In the genomic region with DNA sequence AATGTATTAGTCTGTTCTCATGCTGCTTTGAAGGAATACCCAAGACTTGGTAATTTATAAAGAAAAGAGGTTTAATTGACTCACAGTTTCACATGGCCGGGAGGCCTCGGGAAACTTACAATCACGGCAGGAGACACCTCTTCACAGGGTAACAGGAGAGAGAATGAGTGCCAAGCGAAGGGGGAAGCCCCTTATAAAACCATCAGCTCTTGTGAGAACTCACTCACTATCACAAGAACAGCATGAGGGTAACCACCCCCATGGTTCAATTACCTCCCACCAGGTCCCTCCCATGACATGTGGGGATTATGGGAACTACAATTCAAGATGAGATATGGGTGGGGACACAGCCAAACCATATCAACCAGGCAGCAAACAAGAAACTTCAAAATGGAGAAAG, we compare ENCODE assay signal across 7 cellular contexts. TPM values are rescaled to one million over a fixed set of nuclear protein-coding genes. Genes with fewer than 3 reads are reported as not detected.
A peak's percentile ranks its signal among the peaks of the same experiment; 100 is the strongest.
DNase-seq lines count a peak whose midpoint lies in the region; ATAC-seq, FAIRE-seq and TF ChIP-seq lines count a peak whose summit lies in the region.
"Not testable (repeated sequence)": the region's sequence is repeated elsewhere in the genome, so short reads cannot be mapped to it uniquely, and the experiment has no call there.

No MANE protein-coding gene starts in this region.

- not testable (repeated sequence) for H3K27ac ChIP-seq in K562 (ENCODE audit: extremely low read depth, low read depth, low read length); neural progenitor cell

- H3K27me3 Mint-ChIP-seq in activated T-helper 2 cell treated with anti-CD3 and anti-CD28 coated beads, Interferon-gamma antibody, Interleukin-2, Interleukin-4, amounts not matched to agents 10 μg/mL and 5 μg/mL and 100 μg/mL, durations not matched to agents 14 hours and 24 hours and 36 hours (ENCODE audit: low read depth); neural progenitor cell (ENCODE audit: insufficient read depth, low read depth): not testable (repeated sequence)

- H3K36me3 ChIP-seq in K562 (ENCODE audit: control insufficient read depth, insufficient read depth, low read length); neural progenitor cell: not testable (repeated sequence)

- CTCF ChIA-PET in K562 (lab: Yijun Ruan, JAX; ENCODE audit: low intra/inter-chr PET ratio), result not testable (repeated sequence)

- FAIRE-seq in K562 (lab: Jason Lieb, UNC), result peak; percentile 23

- intact Hi-C loops in activated T-helper 2 cell treated with anti-CD3 and anti-CD28 coated beads, Interferon-gamma antibody, Interleukin-2, Interleukin-4, amounts not matched to agents 10 μg/mL and 5 μg/mL and 100 μg/mL, durations not matched to agents 14 hours and 24 hours and 36 hours (cut with micrococcal nuclease); K562 (cut with micrococcal nuclease): not testable (repeated sequence)

- WGBS in K562 (ENCODE audit: insufficient coverage, low coverage, missing lambda C conversion rate), result 55% methylated on average over 4 of the region's 4 CpGs

- not testable (repeated sequence) for H3K9me3 ChIP-seq in K562 (replicated peaks; ENCODE audit: control insufficient read depth, insufficient read depth, low read depth, low read length); neural progenitor cell (ENCODE audit: low read depth)

- H3K4me1 ChIP-seq in K562 (replicated peaks in 1 of 2; ENCODE audit: control insufficient read depth in 2 of 2, insufficient read depth in 2 of 2, low read length in 2 of 2) (peaks cover 16 to 24% of the 10 kb centered on the region in 2 experiments), neural progenitor cell (peaks cover 45% of the 10 kb centered on the region)

- not testable (repeated sequence) for H3K9me1 ChIP-seq in K562 (ENCODE audit: control insufficient read depth, insufficient read depth, low read length)

- peak; percentile 55 to 67 for ATAC-seq in activated CD4-positive, CD25-positive, alpha-beta regulatory T cell treated with anti-CD3 and anti-CD28 coated beads, Interleukin-2, amount 50 U/mL, for 24 hours
- not testable (repeated sequence) for ATAC-seq in K562

- H3F3A ChIP-seq in neural progenitor cell (ENCODE audit: low read depth), result not testable (repeated sequence)

- H3K79me2 ChIP-seq in K562 (ENCODE audit: control insufficient read depth, insufficient read depth, low read length), result peaks cover 84% of the 10 kb centered on the region
- H3K79me2 ChIP-seq in neural progenitor cell (ENCODE audit: low read depth), result peaks cover 73% of the 10 kb centered on the region

- not testable (repeated sequence) for H2AFZ ChIP-seq in K562 (ENCODE audit: low read depth, low read length); neural progenitor cell (replicated peaks)

- in situ Hi-C loops in K562 (cut with MboI), result not testable (repeated sequence)

- H3K27ac Mint-ChIP-seq in activated T-helper 2 cell treated with anti-CD3 and anti-CD28 coated beads, Interferon-gamma antibody, Interleukin-2, Interleukin-4, amounts not matched to agents 10 μg/mL and 5 μg/mL and 100 μg/mL, durations not matched to agents 14 hours and 24 hours and 36 hours, result peak overlapping the region; percentile 70
- not testable (repeated sequence) for H3K27ac Mint-ChIP-seq in neural progenitor cell

- not testable (repeated sequence) for TF ChIP-seq CTCF in K562 (IDR thresholded peaks at IDR 0.05 in 2 of 3, conservative IDR thresholded peaks at IDR 0.05 in 1 of 3; ENCODE audit: insufficient read depth in 2 of 3, low read depth in 1 of 3, low read length in 3 of 3); neural progenitor cell (IDR thresholded peaks at IDR 0.05)

- POLR2A ChIA-PET in K562 (lab: Yijun Ruan, JAX), result interaction anchor here (0.8 to 2.8 kb wide), 3 partner anchors 11 to 92 kb away, joined by 3 to 9 read pairs (median 4); no protein-coding TSS in a partner anchor

- not testable (repeated sequence) for BruUV-seq in K562 (replicated peaks; lab: Mats Ljungman, UMichigan)

- peaks cover 12% of the 10 kb centered on the region for H3K4me1 Mint-ChIP-seq in activated T-helper 2 cell treated with anti-CD3 and anti-CD28 coated beads, Interferon-gamma antibody, Interleukin-2, Interleukin-4, amounts not matched to agents 10 μg/mL and 5 μg/mL and 100 μg/mL, durations not matched to agents 14 hours and 24 hours and 36 hours (ENCODE audit: low read depth)
- H3K4me1 Mint-ChIP-seq in neural progenitor cell, result peaks cover 32% of the 10 kb centered on the region

- not testable (repeated sequence) for TF ChIP-seq RAD21 in K562 (CRISPR knock-in tag; conservative IDR thresholded peaks at IDR 0.05 in 1 of 2, IDR thresholded peaks at IDR 0.05 in 1 of 2)

- H3K36me3 Mint-ChIP-seq in activated T-helper 2 cell treated with anti-CD3 and anti-CD28 coated beads, Interferon-gamma antibody, Interleukin-2, Interleukin-4, amounts not matched to agents 10 μg/mL and 5 μg/mL and 100 μg/mL, durations not matched to agents 14 hours and 24 hours and 36 hours (ENCODE audit: low read depth); neural progenitor cell: not testable (repeated sequence)

- not testable (repeated sequence) for H3K27me3 ChIP-seq in K562 (ENCODE audit: control insufficient read depth in 2 of 2, insufficient read depth in 2 of 2, low read length in 2 of 2); neural progenitor cell

- peak in 2 of 3 experiments; percentile 21 to 36 for DNase-seq in activated CD8-positive, alpha-beta memory T cell treated with anti-CD3 and anti-CD28 coated beads for 48 hours (ENCODE audit: low read depth in 2 of 3, low spot score in 2 of 3)
- DNase-seq in activated T-helper 2 cell treated with anti-CD3 and anti-CD28 coated beads, Interferon-gamma antibody, Interleukin-2, Interleukin-4, amounts not matched to agents 10 μg/mL and 5 μg/mL and 100 μg/mL, durations not matched to agents 14 hours and 24 hours and 36 hours (ENCODE audit: low spot score); K562 (ENCODE audit: extremely low read depth in 1 of 4, low spot score in 3 of 4); neural progenitor cell (ENCODE audit: low spot score): not testable (repeated sequence)
- DNase-seq in stimulated activated CD4-positive, alpha-beta T cell treated with anti-CD3 and anti-CD28 coated beads, Interleukin-1b, Interleukin-23, amount 100 ng/mL, for 48 hours, result peak; percentile 64
- peak; percentile 57 for DNase-seq in stimulated activated CD8-positive, alpha-beta memory T cell treated with anti-CD3 and anti-CD28 coated beads, Interleukin-4, amount 100 ng/mL, for 48 hours

- peaks cover 12% of the 10 kb centered on the region; the same call in 1 of the 2 replicates for H4K20me1 ChIP-seq in K562 (replicated peaks; ENCODE audit: control insufficient read depth, insufficient read depth, low read length)
- not testable (repeated sequence) for H4K20me1 ChIP-seq in neural progenitor cell (ENCODE audit: low read depth)

- not testable (repeated sequence) for TF ChIP-seq EP300 in K562 (IDR thresholded peaks at IDR 0.05; ENCODE audit: low read length)

- not testable (repeated sequence) for H3K4me2 ChIP-seq in K562 (ENCODE audit: insufficient read depth, low read length)
- H3K4me2 ChIP-seq in neural progenitor cell, result peak overlapping the region; percentile 19

- H3K4me3 Mint-ChIP-seq in activated T-helper 2 cell treated with anti-CD3 and anti-CD28 coated beads, Interferon-gamma antibody, Interleukin-2, Interleukin-4, amounts not matched to agents 10 μg/mL and 5 μg/mL and 100 μg/mL, durations not matched to agents 14 hours and 24 hours and 36 hours (ENCODE audit: low read depth); neural progenitor cell: not testable (repeated sequence)

- H3K4me3 ChIP-seq in K562, neural progenitor cell: not testable (repeated sequence)

- H3K9me3 Mint-ChIP-seq in activated T-helper 2 cell treated with anti-CD3 and anti-CD28 coated beads, Interferon-gamma antibody, Interleukin-2, Interleukin-4, amounts not matched to agents 10 μg/mL and 5 μg/mL and 100 μg/mL, durations not matched to agents 14 hours and 24 hours and 36 hours; neural progenitor cell: not testable (repeated sequence)

- not testable (repeated sequence) for H3K9ac ChIP-seq in K562 (ENCODE audit: insufficient read depth in 1 of 2, low read depth in 2 of 2, low read length in 2 of 2); neural progenitor cell

- TF ChIP-seq POLR2A in K562 (conservative IDR thresholded peaks at IDR 0.05), result not testable (repeated sequence)

TF ChIP-seq in K562, 482 proteins besides CTCF, POLR2A, EP300 and RAD21 (continues in another document):
- peak; percentile 25; the same call in 1 of the 2 replicates for TF ChIP-seq CBFA2T3 (IDR thresholded peaks at IDR 0.05)
- peak; percentile 47; the same call in 1 of the 2 replicates for TF ChIP-seq EGR1 (conservative IDR thresholded peaks at IDR 0.05)

RNA-seq across cellular contexts. Expression of gene TEX2, which starts 24.6 kb away (rescaled TPM):
- total RNA-seq in activated T-helper 2 cell treated with anti-CD3 and anti-CD28 coated beads, Interferon-gamma antibody, Interleukin-2, Interleukin-4, amounts not matched to agents 10 μg/mL and 5 μg/mL and 100 μg/mL, durations not matched to agents 14 hours and 24 hours and 36 hours, result 20.7 and 22.0 TPM in 2 replicates
- total RNA-seq in K562 (2011; cell fraction: chromatin; rRNA removed; ENCODE audit: low replicate concordance), result 44.0 and 59.0 TPM in 2 replicates
- 27.0 and 29.3 TPM in 2 replicates for total RNA-seq in K562 (2011; cell fraction: nucleolus; rRNA removed)
- total RNA-seq in K562 (2011; cell fraction: nucleoplasm; rRNA removed), result 38.6 and 52.3 TPM in 2 replicates
- 19.8 and 23.9 TPM in 2 replicates for total RNA-seq in K562 (2014; rRNA removed)
- 17.5 and 17.7 TPM in 2 replicates for total RNA-seq in K562 (2014; rRNA removed; fragmentation: Illumina TruSeq; extraction: Trizol)
- total RNA-seq in K562 (2015; rRNA removed; fragmentation: Illumina TruSeq; extraction: Trizol), result 17.7 and 18.1 TPM in 2 replicates
- 24.5 and 27.6 TPM in 2 replicates for total RNA-seq in K562 (2021)
- 15.2 and 19.3 TPM in 2 replicates for polyA plus RNA-seq in K562 (2011; rRNA removed)
- 12.2 and 12.8 TPM in 2 replicates for polyA plus RNA-seq in K562 (2011; cell fraction: cytosol; rRNA removed)
- polyA plus RNA-seq in K562 (2011; cell fraction: nucleus; rRNA removed), result 22.0 and 25.0 TPM in 2 replicates
- 9.8 and 13.7 TPM in 2 replicates for polyA plus RNA-seq in K562 (2012)
- polyA plus RNA-seq in K562 (2014; fragmentation: Illumina TruSeq; extraction: Trizol), result 23.6 and 27.6 TPM in 2 replicates
- 1 to 10 TPM; 4.1 to 4.8 TPM for polyA plus RNA-seq in K562 (2014; fragmentation: Nextera tagmentation; extraction: Ambion mirVana)
- 18.4 and 20.2 TPM in 2 replicates for polyA plus RNA-seq in K562 (2014; rRNA removed)
- polyA minus RNA-seq in K562 (2011; rRNA and poly(A)+ RNA removed), result 28.0 and 31.6 TPM in 2 replicates
- 9.4 and 13.2 TPM in 2 replicates for polyA minus RNA-seq in K562 (2011; cell fraction: cytosol; rRNA and poly(A)+ RNA removed)
- polyA minus RNA-seq in K562 (2011; cell fraction: nucleus; rRNA and poly(A)+ RNA removed), result 22.8 and 23.2 TPM in 2 replicates
- 10.6 and 11.7 TPM in 2 replicates for total RNA-seq in neural progenitor cell (ENCODE audit: low replicate concordance)
